Comparison of ENCODE assay signal across 1 cellular context in the genomic region with DNA sequence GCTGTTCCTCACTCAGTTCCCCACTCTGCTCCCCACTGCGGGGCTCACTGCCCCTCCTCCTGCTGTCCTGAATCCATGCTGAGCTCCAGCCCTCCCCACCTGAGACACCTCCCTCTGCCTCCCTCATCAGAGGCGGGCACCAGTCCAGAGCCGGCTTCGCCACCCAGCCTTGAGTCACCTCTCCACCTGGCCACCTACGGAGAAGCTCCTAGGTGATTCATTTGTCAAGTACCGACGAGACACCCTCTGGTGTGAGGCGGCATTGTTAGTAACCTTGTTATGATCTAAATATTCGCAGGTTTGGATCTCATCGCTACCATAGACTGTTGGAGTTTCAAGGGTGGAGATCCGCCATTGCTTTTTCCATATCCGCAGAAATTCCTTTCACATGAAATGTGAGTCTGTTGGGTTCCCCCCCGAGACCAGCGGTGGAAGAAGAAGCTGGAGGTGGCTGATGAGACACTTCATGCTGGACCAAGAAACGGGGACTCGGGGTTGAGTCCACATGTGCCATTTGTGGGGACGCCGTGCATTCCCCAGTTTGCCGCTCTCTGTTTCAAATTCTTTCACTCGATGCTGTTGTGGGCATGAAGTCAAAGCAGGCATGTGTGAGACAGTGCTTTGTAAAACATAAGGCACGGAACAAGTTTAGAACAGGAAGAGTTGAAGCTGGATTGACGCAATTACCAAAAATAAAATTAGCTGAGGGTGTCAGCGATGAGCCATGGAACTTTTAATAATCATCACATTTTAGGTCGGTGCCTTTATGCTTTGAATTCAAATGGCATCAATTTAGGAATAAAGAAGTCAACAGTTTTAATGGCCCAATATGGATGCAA.
TF ChIP-seq lines count a peak whose summit lies in the region.

No MANE protein-coding gene starts in this region.

TF ChIP-seq in SK-N-SH, 30 proteins besides CTCF, POLR2A, EP300 and RAD21:
- TF ChIP-seq, protein P1, sequence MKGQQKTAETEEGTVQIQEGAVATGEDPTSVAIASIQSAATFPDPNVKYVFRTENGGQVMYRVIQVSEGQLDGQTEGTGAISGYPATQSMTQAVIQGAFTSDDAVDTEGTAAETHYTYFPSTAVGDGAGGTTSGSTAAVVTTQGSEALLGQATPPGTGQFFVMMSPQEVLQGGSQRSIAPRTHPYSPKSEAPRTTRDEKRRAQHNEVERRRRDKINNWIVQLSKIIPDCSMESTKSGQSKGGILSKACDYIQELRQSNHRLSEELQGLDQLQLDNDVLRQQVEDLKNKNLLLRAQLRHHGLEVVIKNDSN (IDR thresholded peaks at IDR 0.05; ENCODE audit: borderline replicate concordance, low read depth), result no peak
- TF ChIP-seq MEF2A (IDR thresholded peaks at IDR 0.05; ENCODE audit: borderline replicate concordance, low read depth) (no peak), SIN3A (IDR thresholded peaks at IDR 0.05; ENCODE audit: borderline replicate concordance, low read depth, low read length) (no peak), GABPA (IDR thresholded peaks at IDR 0.05; ENCODE audit: low read depth) (no peak), RFX5 (IDR thresholded peaks at IDR 0.05; ENCODE audit: low read length) (no peak), YY1 (IDR thresholded peaks at IDR 0.05; ENCODE audit: low read depth) (no peak), TEAD4 (IDR thresholded peaks at IDR 0.05; ENCODE audit: borderline replicate concordance, insufficient read depth) (no peak), TAF1 (IDR thresholded peaks at IDR 0.05; ENCODE audit: borderline replicate concordance, low read depth, low read length) (no peak), RXRA (IDR thresholded peaks at IDR 0.05; ENCODE audit: borderline replicate concordance, low read depth) (no peak), CHD2 (IDR thresholded peaks at IDR 0.05; ENCODE audit: low read length, partially characterized antibody) (no peak), RCOR1 (IDR thresholded peaks at IDR 0.05; ENCODE audit: low read length) (no peak), FOSL2 (IDR thresholded peaks at IDR 0.05; ENCODE audit: borderline replicate concordance, low read depth) (no peak), FOXJ3 (CRISPR knock-in tag; IDR thresholded peaks at IDR 0.05) (no peak), FOXM1 (IDR thresholded peaks at IDR 0.05; ENCODE audit: low read depth) (no peak), ELF1 (IDR thresholded peaks at IDR 0.05) (no peak)
- TF ChIP-seq, protein P2, sequence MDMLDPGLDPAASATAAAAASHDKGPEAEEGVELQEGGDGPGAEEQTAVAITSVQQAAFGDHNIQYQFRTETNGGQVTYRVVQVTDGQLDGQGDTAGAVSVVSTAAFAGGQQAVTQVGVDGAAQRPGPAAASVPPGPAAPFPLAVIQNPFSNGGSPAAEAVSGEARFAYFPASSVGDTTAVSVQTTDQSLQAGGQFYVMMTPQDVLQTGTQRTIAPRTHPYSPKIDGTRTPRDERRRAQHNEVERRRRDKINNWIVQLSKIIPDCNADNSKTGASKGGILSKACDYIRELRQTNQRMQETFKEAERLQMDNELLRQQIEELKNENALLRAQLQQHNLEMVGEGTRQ (IDR thresholded peaks at IDR 0.05; ENCODE audit: borderline replicate concordance, low read depth, low read length), result no peak
- TF ChIP-seq, protein P3, sequence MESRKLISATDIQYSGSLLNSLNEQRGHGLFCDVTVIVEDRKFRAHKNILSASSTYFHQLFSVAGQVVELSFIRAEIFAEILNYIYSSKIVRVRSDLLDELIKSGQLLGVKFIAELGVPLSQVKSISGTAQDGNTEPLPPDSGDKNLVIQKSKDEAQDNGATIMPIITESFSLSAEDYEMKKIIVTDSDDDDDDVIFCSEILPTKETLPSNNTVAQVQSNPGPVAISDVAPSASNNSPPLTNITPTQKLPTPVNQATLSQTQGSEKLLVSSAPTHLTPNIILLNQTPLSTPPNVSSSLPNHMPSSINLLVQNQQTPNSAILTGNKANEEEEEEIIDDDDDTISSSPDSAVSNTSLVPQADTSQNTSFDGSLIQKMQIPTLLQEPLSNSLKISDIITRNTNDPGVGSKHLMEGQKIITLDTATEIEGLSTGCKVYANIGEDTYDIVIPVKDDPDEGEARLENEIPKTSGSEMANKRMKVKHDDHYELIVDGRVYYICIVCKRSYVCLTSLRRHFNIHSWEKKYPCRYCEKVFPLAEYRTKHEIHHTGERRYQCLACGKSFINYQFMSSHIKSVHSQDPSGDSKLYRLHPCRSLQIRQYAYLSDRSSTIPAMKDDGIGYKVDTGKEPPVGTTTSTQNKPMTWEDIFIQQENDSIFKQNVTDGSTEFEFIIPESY (IDR thresholded peaks at IDR 0.05; ENCODE audit: borderline replicate concordance, low read depth), result no peak
- TF ChIP-seq, protein P4, sequence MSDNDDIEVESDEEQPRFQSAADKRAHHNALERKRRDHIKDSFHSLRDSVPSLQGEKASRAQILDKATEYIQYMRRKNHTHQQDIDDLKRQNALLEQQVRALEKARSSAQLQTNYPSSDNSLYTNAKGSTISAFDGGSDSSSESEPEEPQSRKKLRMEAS (IDR thresholded peaks at IDR 0.05; ENCODE audit: low read depth), result no peak
- TF ChIP-seq, protein P5, sequence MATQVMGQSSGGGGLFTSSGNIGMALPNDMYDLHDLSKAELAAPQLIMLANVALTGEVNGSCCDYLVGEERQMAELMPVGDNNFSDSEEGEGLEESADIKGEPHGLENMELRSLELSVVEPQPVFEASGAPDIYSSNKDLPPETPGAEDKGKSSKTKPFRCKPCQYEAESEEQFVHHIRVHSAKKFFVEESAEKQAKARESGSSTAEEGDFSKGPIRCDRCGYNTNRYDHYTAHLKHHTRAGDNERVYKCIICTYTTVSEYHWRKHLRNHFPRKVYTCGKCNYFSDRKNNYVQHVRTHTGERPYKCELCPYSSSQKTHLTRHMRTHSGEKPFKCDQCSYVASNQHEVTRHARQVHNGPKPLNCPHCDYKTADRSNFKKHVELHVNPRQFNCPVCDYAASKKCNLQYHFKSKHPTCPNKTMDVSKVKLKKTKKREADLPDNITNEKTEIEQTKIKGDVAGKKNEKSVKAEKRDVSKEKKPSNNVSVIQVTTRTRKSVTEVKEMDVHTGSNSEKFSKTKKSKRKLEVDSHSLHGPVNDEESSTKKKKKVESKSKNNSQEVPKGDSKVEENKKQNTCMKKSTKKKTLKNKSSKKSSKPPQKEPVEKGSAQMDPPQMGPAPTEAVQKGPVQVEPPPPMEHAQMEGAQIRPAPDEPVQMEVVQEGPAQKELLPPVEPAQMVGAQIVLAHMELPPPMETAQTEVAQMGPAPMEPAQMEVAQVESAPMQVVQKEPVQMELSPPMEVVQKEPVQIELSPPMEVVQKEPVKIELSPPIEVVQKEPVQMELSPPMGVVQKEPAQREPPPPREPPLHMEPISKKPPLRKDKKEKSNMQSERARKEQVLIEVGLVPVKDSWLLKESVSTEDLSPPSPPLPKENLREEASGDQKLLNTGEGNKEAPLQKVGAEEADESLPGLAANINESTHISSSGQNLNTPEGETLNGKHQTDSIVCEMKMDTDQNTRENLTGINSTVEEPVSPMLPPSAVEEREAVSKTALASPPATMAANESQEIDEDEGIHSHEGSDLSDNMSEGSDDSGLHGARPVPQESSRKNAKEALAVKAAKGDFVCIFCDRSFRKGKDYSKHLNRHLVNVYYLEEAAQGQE (IDR thresholded peaks at IDR 0.05; ENCODE audit: low read depth, low read length), result no peak
- TF ChIP-seq, protein P6, sequence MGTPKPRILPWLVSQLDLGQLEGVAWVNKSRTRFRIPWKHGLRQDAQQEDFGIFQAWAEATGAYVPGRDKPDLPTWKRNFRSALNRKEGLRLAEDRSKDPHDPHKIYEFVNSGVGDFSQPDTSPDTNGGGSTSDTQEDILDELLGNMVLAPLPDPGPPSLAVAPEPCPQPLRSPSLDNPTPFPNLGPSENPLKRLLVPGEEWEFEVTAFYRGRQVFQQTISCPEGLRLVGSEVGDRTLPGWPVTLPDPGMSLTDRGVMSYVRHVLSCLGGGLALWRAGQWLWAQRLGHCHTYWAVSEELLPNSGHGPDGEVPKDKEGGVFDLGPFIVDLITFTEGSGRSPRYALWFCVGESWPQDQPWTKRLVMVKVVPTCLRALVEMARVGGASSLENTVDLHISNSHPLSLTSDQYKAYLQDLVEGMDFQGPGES (IDR thresholded peaks at IDR 0.05; ENCODE audit: low read depth, low read length), result no peak
TF ChIP-seq in SK-N-SH: peak in this region for 0.
